Comparison of ENCODE assay signal across 1 cellular context in the genomic region with DNA sequence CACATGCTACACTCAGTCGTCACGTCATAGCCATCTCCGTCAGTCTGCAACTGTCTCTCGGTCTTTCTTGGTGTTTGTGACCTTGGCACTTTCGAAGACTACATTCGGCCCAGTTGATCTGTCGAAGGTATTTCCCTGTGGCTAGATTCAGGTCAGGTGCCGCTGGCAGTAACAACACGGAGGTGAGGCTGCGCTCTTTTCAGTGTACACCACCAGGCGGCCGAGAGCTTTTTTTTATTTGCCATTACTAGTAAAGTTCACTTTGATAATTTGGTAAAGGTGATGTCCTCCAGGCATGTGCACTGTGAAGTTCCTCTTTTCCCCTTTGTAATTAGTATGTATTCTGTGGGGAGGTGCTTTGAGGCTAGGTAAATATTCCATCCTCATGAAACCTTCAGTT.
TF ChIP-seq lines count a peak whose summit lies in the region.

No MANE protein-coding gene starts in this region.

TF ChIP-seq in GM23338, 12 proteins besides CTCF, POLR2A, EP300 and RAD21:
- TF ChIP-seq REST (IDR thresholded peaks at IDR 0.05; ENCODE audit: unreplicated experiment) (no peak), JUNB (IDR thresholded peaks at IDR 0.05; ENCODE audit: unreplicated experiment) (no peak), ZNF331 (CRISPR knock-in tag; IDR thresholded peaks at IDR 0.05; ENCODE audit: low read depth) (no peak)
